10 cellular contexts compared by ENCODE assay signal in the genomic region with DNA sequence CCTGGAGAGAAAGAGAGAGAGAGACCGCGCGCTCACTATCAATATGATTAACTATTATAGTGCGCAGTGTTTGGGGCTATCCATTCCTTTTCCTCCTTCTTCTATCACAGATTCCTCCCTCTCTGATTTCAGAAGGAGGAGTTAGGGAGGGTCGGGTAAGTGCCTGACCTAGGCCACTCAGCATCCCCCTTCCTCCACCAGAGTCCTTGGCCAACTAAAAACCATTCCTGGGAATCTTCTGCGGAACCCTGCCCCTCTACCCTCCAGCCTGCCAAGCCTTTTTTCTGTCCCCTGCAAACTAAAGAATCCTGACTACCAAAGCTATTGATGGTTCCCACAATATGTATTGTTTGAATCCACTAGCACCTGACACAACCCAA.
DNase-seq lines count a peak whose midpoint lies in the region; ATAC-seq, FAIRE-seq and TF ChIP-seq lines count a peak whose summit lies in the region.
"Had no signal": no experiment of that assay in that cellular context is flagged by ENCODE, and none has a peak within 500 bp of the region (broad histone marks: within the 10 kb centered on the region; RNA-seq: fewer than 3 reads in every experiment).

No MANE protein-coding gene starts in this region.

- H3K4me1 Mint-ChIP-seq in Caco-2 (ENCODE audit: low read depth, unreplicated experiment), result peaks cover 8% of the 10 kb centered on the region
- peaks cover 27% of the 10 kb centered on the region for H3K4me1 Mint-ChIP-seq in endothelial cell (ENCODE audit: unreplicated experiment)

- H3K36me3 ChIP-seq in Caco-2 (ENCODE audit: control insufficient read depth, insufficient read depth, low read length), result no peaks in the 10 kb centered on the region
- H3K36me3 ChIP-seq in KMS-11 (ENCODE audit: insufficient read depth), result no peaks in the 10 kb centered on the region
- H3K36me3 ChIP-seq in lower lobe of right lung, result no peaks in the 10 kb centered on the region

- BruUV-seq in Caco-2 (replicated peaks; lab: Mats Ljungman, UMichigan), result no TSS peak

- H3K27ac ChIP-seq in KMS-11, result no peak overlapping the region
- no peak overlapping the region for H3K27ac ChIP-seq in lower lobe of right lung

- H2AFZ ChIP-seq in KMS-11 (ENCODE audit: low read depth), result peak overlapping the region; percentile 52

- H3K36me3 Mint-ChIP-seq in Caco-2 (ENCODE audit: insufficient read depth, unreplicated experiment) (no peaks in the 10 kb centered on the region), endothelial cell (ENCODE audit: low read depth, unreplicated experiment) (no peaks in the 10 kb centered on the region)

- intact Hi-C loops in Caco-2 (cut with micrococcal nuclease; ENCODE audit: unreplicated experiment) (loop anchor here (2.0 kb wide), 1 partner anchor 1265 kb away; no protein-coding TSS in a partner anchor), lower lobe of right lung (cut with DNase I) (loop anchor here (5.0 kb wide), 1 partner anchor 472 kb away; no protein-coding TSS in a partner anchor)

- H3K79me2 ChIP-seq in KMS-11 (ENCODE audit: insufficient read depth, low read depth), result no peaks in the 10 kb centered on the region

- CTCF ChIA-PET in Caco-2 (lab: Charles Lee), result interaction anchor here (1.0 to 5.0 kb wide), 2 partner anchors 18 to 470 kb away, joined by 3 to 40 read pairs; no protein-coding TSS in a partner anchor

- POLR2A ChIA-PET in Caco-2 (lab: Charles Lee), result no interaction called here

- peak; percentile 12 for ATAC-seq in omental fat pad (ENCODE audit: low FRiP score)
- ATAC-seq in lower lobe of right lung, result no peak
- ATAC-seq in HG02840 (IDR thresholded peaks at IDR 0.05; ENCODE audit: low FRiP score, unreplicated experiment), result no peak

- H3K27me3 Mint-ChIP-seq in Caco-2 (ENCODE audit: insufficient read depth, unreplicated experiment), result peaks cover 6% of the 10 kb centered on the region
- peaks cover 3% of the 10 kb centered on the region for H3K27me3 Mint-ChIP-seq in endothelial cell (ENCODE audit: unreplicated experiment)

- no peak overlapping the region for H3K4me3 ChIP-seq in Caco-2 (ENCODE audit: low read depth, low read length)
- no peak overlapping the region for H3K4me3 ChIP-seq in KMS-11 (IDR thresholded peaks at IDR 0.05; ENCODE audit: insufficient read depth, low read depth, low read length)
- no peak overlapping the region for H3K4me3 ChIP-seq in lower lobe of right lung
- H3K4me3 ChIP-seq: lung had no signal

- H3K4me1 ChIP-seq in Caco-2 (peaks cover 7% of the 10 kb centered on the region), KMS-11 (ENCODE audit: low read depth, poor library complexity, severe bottlenecking) (peaks cover 76% of the 10 kb centered on the region), lower lobe of right lung (peaks cover 11% of the 10 kb centered on the region)

- no peaks in the 10 kb centered on the region for H4K20me1 ChIP-seq in KMS-11 (ENCODE audit: insufficient read depth)

- peak overlapping the region; percentile 49 for H3K4me3 Mint-ChIP-seq in Caco-2 (ENCODE audit: unreplicated experiment)
- no peak overlapping the region for H3K4me3 Mint-ChIP-seq in endothelial cell (ENCODE audit: unreplicated experiment)

- FAIRE-seq in D721Med (lab: Jason Lieb, UNC), result no peak

- H3K27me3 ChIP-seq in Caco-2 (replicated peaks; ENCODE audit: control insufficient read depth, insufficient read depth, low read length) (no peaks in the 10 kb centered on the region), KMS-11 (ENCODE audit: insufficient read depth, low read depth) (no peaks in the 10 kb centered on the region), lower lobe of right lung (ENCODE audit: low read depth) (no peaks in the 10 kb centered on the region)

- DNase-seq in Caco-2 (no peak), endothelial cell (ENCODE audit: low spot score) (no peak), omental fat pad (ENCODE audit: low spot score) (no peak), lower lobe of right lung (no peak), D721Med (ENCODE audit: insufficient read length, low spot score) (no peak), occipital lobe (lab: John Stamatoyannopoulos, UW) (no peak)
- DNase-seq: NCI-H524 treated with DMSO at 0.1 percent for 48 hours had no signal

- H3K27ac Mint-ChIP-seq in Caco-2 (ENCODE audit: unreplicated experiment) (no peak overlapping the region), endothelial cell (ENCODE audit: unreplicated experiment) (peak overlapping the region; percentile 23)

- H3K4me2 ChIP-seq in KMS-11, result peak overlapping the region; percentile 63; the same call in 1 of the 2 replicates

- H3K9me3 Mint-ChIP-seq in Caco-2 (ENCODE audit: unreplicated experiment) (no peaks in the 10 kb centered on the region), endothelial cell (ENCODE audit: unreplicated experiment) (no peaks in the 10 kb centered on the region)

- TF ChIP-seq CTCF in Caco-2 (IDR thresholded peaks at IDR 0.05; ENCODE audit: insufficient read depth in 1 of 2, low read depth in 1 of 2, low read length in 1 of 2, severe bottlenecking in 1 of 2, unreplicated experiment in 1 of 2), result no peak
- no peak for TF ChIP-seq CTCF in KMS-11 (conservative IDR thresholded peaks at IDR 0.05; ENCODE audit: low read depth, low read length)
- TF ChIP-seq CTCF in endothelial cell (IDR thresholded peaks at IDR 0.05; ENCODE audit: unreplicated experiment), result no peak
- no peak for TF ChIP-seq CTCF in omental fat pad (IDR thresholded peaks at IDR 0.05)
- TF ChIP-seq CTCF in lower lobe of right lung (IDR thresholded peaks at IDR 0.05), result no peak
- no peak for TF ChIP-seq CTCF in D721Med (IDR thresholded peaks at IDR 0.05; ENCODE audit: insufficient read depth, missing control alignments)

- no peak overlapping the region for H3K9ac ChIP-seq in KMS-11

- H3K9me3 ChIP-seq in Caco-2, result no peaks in the 10 kb centered on the region
- no peaks in the 10 kb centered on the region for H3K9me3 ChIP-seq in lower lobe of right lung
